Comparison of ENCODE assay signal across 23 cellular contexts in the genomic region with DNA sequence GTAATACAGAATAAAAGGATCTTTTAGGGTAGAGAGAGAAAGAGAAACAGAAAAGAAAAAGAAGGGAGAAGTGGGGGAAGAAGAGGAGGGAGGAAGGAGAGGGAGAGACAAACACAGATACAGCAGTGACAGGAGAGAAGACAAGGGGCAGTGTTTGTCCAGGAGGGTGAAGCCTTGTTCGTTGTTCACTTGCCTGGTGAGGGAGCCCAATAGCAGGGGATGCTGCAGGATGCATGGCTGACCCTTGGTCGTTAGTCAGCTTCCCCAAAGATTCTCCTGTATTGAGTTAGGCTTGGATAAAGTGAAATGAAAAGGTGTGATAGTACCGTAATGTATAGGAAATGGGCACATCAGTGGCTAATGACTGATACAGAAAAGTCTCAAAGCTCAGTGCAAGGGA.
DNase-seq lines count a peak whose midpoint lies in the region; ATAC-seq, FAIRE-seq and TF ChIP-seq lines count a peak whose summit lies in the region.
"Had no signal": no experiment of that assay in that cellular context is flagged by ENCODE, and none has a peak within 500 bp of the region (broad histone marks: within the 10 kb centered on the region; RNA-seq: fewer than 3 reads in every experiment).

No MANE protein-coding gene starts in this region.

- H3K36me3 ChIP-seq in H1 (ENCODE audit: control insufficient read depth in 2 of 4, insufficient read depth in 4 of 4, low read length in 3 of 4) (no peaks in the 10 kb centered on the region), osteoblast (ENCODE audit: insufficient read depth, low read length) (no peaks in the 10 kb centered on the region)
- H3K36me3 ChIP-seq: upper lobe of right lung had no signal

- no peak overlapping the region for H3K4me3 ChIP-seq in H1 (ENCODE audit: extremely low read depth in 1 of 4, insufficient read depth in 2 of 4, low read depth in 3 of 4, low read length in 4 of 4)
- no peak overlapping the region for H3K4me3 ChIP-seq in osteoblast (ENCODE audit: insufficient read depth, low read length)
- H3K4me3 ChIP-seq: psoas muscle, upper lobe of right lung had no signal

- H3K9me3 Mint-ChIP-seq in activated naive CD4-positive, alpha-beta T cell treated with anti-CD3 and anti-CD28 coated beads, Interleukin-2, amount 10 ng/mL, durations not matched to agents 7 days and 5 days: no peaks in the 10 kb centered on the region

- no peaks in the 10 kb centered on the region for H3K23me2 ChIP-seq in H1 (ENCODE audit: low read depth, low read length)

- peak; percentile 9 to 48 (median 29); a peak in 3 of 4 replicates for TF ChIP-seq CTCF in H1 (IDR thresholded peaks at IDR 0.05; ENCODE audit: control extremely low read depth in 1 of 3, insufficient read depth in 1 of 3, low read depth in 1 of 3, low read length in 3 of 3)
- no peak for TF ChIP-seq CTCF in osteoblast (IDR thresholded peaks at IDR 0.05; ENCODE audit: extremely low read depth, low read depth, low read length)

- H3K4me3 Mint-ChIP-seq in activated naive CD4-positive, alpha-beta T cell treated with anti-CD3 and anti-CD28 coated beads, Interleukin-2, amount 10 ng/mL, durations not matched to agents 7 days and 5 days: no peak overlapping the region

- TF ChIP-seq EP300 in Ishikawa (IDR thresholded peaks at IDR 0.05; ENCODE audit: borderline replicate concordance) (no peak), H1 (IDR thresholded peaks at IDR 0.05; ENCODE audit: borderline replicate concordance in 1 of 2, low read depth in 2 of 2, low read length in 2 of 2) (no peak)

- no peak overlapping the region for H2AK5ac ChIP-seq in H1 (ENCODE audit: low read depth, low read length)

- no peak overlapping the region for H4K8ac ChIP-seq in H1 (ENCODE audit: extremely low read depth, insufficient read depth, low read length)

- no peak for DNase-seq in activated naive CD4-positive, alpha-beta T cell treated with anti-CD3 and anti-CD28 coated beads, Interleukin-2, amount 10 ng/mL, durations not matched to agents 7 days and 5 days
- DNase-seq in activated naive CD4-positive, alpha-beta T cell treated with anti-CD3 and anti-CD28 coated beads, Interleukin-2, amount 50 U/mL, for 16 hours: no peak
- DNase-seq in H1 (ENCODE audit: low read depth in 1 of 2, low spot score in 2 of 2) (no peak), osteoblast (ENCODE audit: insufficient read length, low spot score, missing footprints) (no peak), cerebellar nuclear complex (lab: John Stamatoyannopoulos, UW) (no peak), nucleus accumbens (lab: John Stamatoyannopoulos, UW) (no peak)
- DNase-seq: activated CD4-positive, alpha-beta T cell treated with anti-CD3 and anti-CD28 coated beads, Interleukin-2, amount 50 U/mL, for 48 hours; aorta; central memory CD4-positive, alpha-beta T cell; erythroblast; foreskin melanocyte; HCEC 1CT; KG1; left ventricle myocardium superior; MV-4-11; NCI-H1694; OCI-M1; psoas muscle; SHP77 treated with DMSO at 0.1 percent for 48 hours; upper lobe of right lung had no signal

- no peak overlapping the region for H3K56ac ChIP-seq in H1 (replicated peaks; ENCODE audit: insufficient read length, low read depth, low read length)

- H3K36me3 Mint-ChIP-seq in activated naive CD4-positive, alpha-beta T cell treated with anti-CD3 and anti-CD28 coated beads, Interleukin-2, amount 10 ng/mL, durations not matched to agents 7 days and 5 days: peaks cover 20% of the 10 kb centered on the region

- TF ChIP-seq RAD21 in Ishikawa (IDR thresholded peaks at IDR 0.05; ENCODE audit: low read depth) (peak; percentile 20; the same call in 1 of the 2 replicates), H1 (IDR thresholded peaks at IDR 0.05 in 1 of 2, conservative IDR thresholded peaks at IDR 0.05 in 1 of 2; ENCODE audit: low read depth in 2 of 2, low read length in 2 of 2) (peak; percentile 52 to 59)

- whole genome bisulfite sequencing in H1 (ENCODE audit: extremely low coverage in 1 of 2, insufficient coverage in 1 of 2, insufficient read length in 1 of 2, insufficient replicate concordance in 2 of 2, low coverage in 1 of 2, low lambda C conversion rate in 2 of 2, missing lambda C conversion rate in 1 of 2), 2 experiments: 80% methylated on average over 3 of the region's 3 CpGs; no CpG with 5 or more reads in 1 of the 2 experiments

- H4K5ac ChIP-seq in H1 (ENCODE audit: insufficient read length, low read depth, low read length): no peak overlapping the region

- peak overlapping the region; percentile 1 for H3K27ac Mint-ChIP-seq in activated naive CD4-positive, alpha-beta T cell treated with anti-CD3 and anti-CD28 coated beads, Interleukin-2, amount 10 ng/mL, durations not matched to agents 7 days and 5 days

- H3K4me2 ChIP-seq in H1 (ENCODE audit: insufficient read depth in 1 of 2, low read depth in 2 of 2, low read length in 2 of 2): no peak overlapping the region
- no peak overlapping the region for H3K4me2 ChIP-seq in osteoblast (ENCODE audit: insufficient read depth, low read length)

- no peaks in the 10 kb centered on the region for H3K79me1 ChIP-seq in H1 (ENCODE audit: low read depth, low read length)

- CTCF ChIA-PET in activated naive CD4-positive, alpha-beta T cell treated with anti-CD3 and anti-CD28 coated beads, Interleukin-2, amount 10 ng/mL, durations not matched to agents 7 days and 5 days (lab: Charles Lee): no interaction called here
- CTCF ChIA-PET in H1 (lab: Charles Lee; ENCODE audit: partially characterized antibody): interaction anchor here (0.7 to 1.3 kb wide), 2 partner anchors 9 to 810 kb away, joined by 4 to 5 read pairs; no protein-coding TSS in a partner anchor

- peaks cover 0 to 10% (median 2%) of the 10 kb centered on the region in 4 experiments; a peak in 4 of 7 replicates for H3K4me1 ChIP-seq in H1 (replicated peaks in 1 of 4; ENCODE audit: control insufficient read depth in 3 of 4, insufficient read depth in 4 of 4, low read length in 3 of 4)
- H3K4me1 ChIP-seq in osteoblast (ENCODE audit: insufficient read depth, low read length): peaks cover 24% of the 10 kb centered on the region
- H3K4me1 ChIP-seq: psoas muscle, upper lobe of right lung had no signal

- no peak for TF ChIP-seq POLR2A in H1 (IDR thresholded peaks at IDR 0.05; ENCODE audit: control extremely low read depth in 1 of 2, low read depth in 2 of 2, low read length in 2 of 2)

- no peak overlapping the region for H2BK5ac ChIP-seq in H1 (ENCODE audit: low read depth, low read length)

- no peak overlapping the region for H3K18ac ChIP-seq in H1 (ENCODE audit: extremely low read depth, low read length)

- no peak overlapping the region for H3K4ac ChIP-seq in H1 (replicated peaks; ENCODE audit: insufficient read length, low read depth, low read length)

- no peak overlapping the region for H3K14ac ChIP-seq in H1 (ENCODE audit: insufficient read length)

- H4K20me1 ChIP-seq in H1 (replicated peaks in 1 of 2; ENCODE audit: control insufficient read depth in 1 of 2, insufficient read depth in 2 of 2, low read length in 2 of 2) (no peaks in the 10 kb centered on the region), osteoblast (ENCODE audit: insufficient read depth, low read length) (no peaks in the 10 kb centered on the region)

- POLR2A ChIA-PET in H1 (lab: Charles Lee; ENCODE audit: partially characterized antibody): no interaction called here

- no peak overlapping the region for H2BK12ac ChIP-seq in H1 (ENCODE audit: low read depth, low read length)

- no peak overlapping the region for H3K23ac ChIP-seq in H1 (ENCODE audit: insufficient read length)

- H2AFZ ChIP-seq in H1 (ENCODE audit: low read length): no peak overlapping the region
- H2AFZ ChIP-seq in osteoblast (ENCODE audit: low read length): peak overlapping the region; percentile 14

- H2BK120ac ChIP-seq in H1 (replicated peaks; ENCODE audit: low read depth, low read length): no peak overlapping the region

- H3K27ac ChIP-seq in H1 (ENCODE audit: low read depth, low read length): no peak overlapping the region
- H3K27ac ChIP-seq in osteoblast (ENCODE audit: low read depth, low read length): no peak overlapping the region
- H3K27ac ChIP-seq: C4-2B, psoas muscle, upper lobe of right lung had no signal

- H3K27me3 Mint-ChIP-seq in activated naive CD4-positive, alpha-beta T cell treated with anti-CD3 and anti-CD28 coated beads, Interleukin-2, amount 10 ng/mL, durations not matched to agents 7 days and 5 days: no peaks in the 10 kb centered on the region

- H3K79me2 ChIP-seq in H1 (ENCODE audit: control insufficient read depth in 1 of 2, insufficient read depth in 2 of 2, low read length in 2 of 2): no peaks in the 10 kb centered on the region
- no peaks in the 10 kb centered on the region for H3K79me2 ChIP-seq in osteoblast (ENCODE audit: insufficient read depth, low read length)

- H3K9me3 ChIP-seq in H1 (ENCODE audit: insufficient read depth in 2 of 2, low read depth in 1 of 2, low read length in 1 of 2) (no peaks in the 10 kb centered on the region), osteoblast (ENCODE audit: low read depth, low read length) (no peaks in the 10 kb centered on the region)
- H3K9me3 ChIP-seq: psoas muscle, upper lobe of right lung had no signal

- H3K9ac ChIP-seq in H1 (replicated peaks in 1 of 4; ENCODE audit: extremely low read depth in 1 of 4, low read depth in 3 of 4, low read length in 3 of 4): no peak overlapping the region

- H3K27me3 ChIP-seq in H1 (replicated peaks in 1 of 4; ENCODE audit: control insufficient read depth in 3 of 4, extremely low read depth in 1 of 4, insufficient read depth in 3 of 4, low read length in 3 of 4) (no peaks in the 10 kb centered on the region), osteoblast (ENCODE audit: insufficient read depth, low read length) (no peaks in the 10 kb centered on the region)
- H3K27me3 ChIP-seq: upper lobe of right lung had no signal

- FAIRE-seq in H1 (lab: Jason Lieb, UNC): no peak

- H2BK15ac ChIP-seq in H1 (ENCODE audit: low read length): no peak overlapping the region

- no peak overlapping the region for H2BK20ac ChIP-seq in H1 (ENCODE audit: low read length)

- peaks cover 16% of the 10 kb centered on the region for H3K4me1 Mint-ChIP-seq in activated naive CD4-positive, alpha-beta T cell treated with anti-CD3 and anti-CD28 coated beads, Interleukin-2, amount 10 ng/mL, durations not matched to agents 7 days and 5 days

- no peak for ATAC-seq in GM18907 (IDR thresholded peaks at IDR 0.05; ENCODE audit: unreplicated experiment)
- ATAC-seq: left ventricle myocardium superior, psoas muscle, upper lobe of right lung had no signal

- no peak overlapping the region for H4K91ac ChIP-seq in H1 (replicated peaks; ENCODE audit: insufficient read length, low read length)

TF ChIP-seq in Ishikawa, 13 proteins besides CTCF, POLR2A, EP300 and RAD21 (continues in another document):
- no peak for TF ChIP-seq ZBTB7A (IDR thresholded peaks at IDR 0.05; ENCODE audit: low read depth)
- TF ChIP-seq TEAD4 (IDR thresholded peaks at IDR 0.05): no peak
- TF ChIP-seq FOXM1 (IDR thresholded peaks at IDR 0.05; ENCODE audit: borderline replicate concordance, low read depth): no peak

TF ChIP-seq in H1, 55 proteins besides CTCF, POLR2A, EP300 and RAD21:
- TF ChIP-seq BRCA1 (IDR thresholded peaks at IDR 0.05; ENCODE audit: low read depth, low read length) (no peak), KDM5A (IDR thresholded peaks at IDR 0.05; ENCODE audit: low read length) (no peak), GABPA (IDR thresholded peaks at IDR 0.05; ENCODE audit: borderline replicate concordance, insufficient read depth, low read length) (no peak), SP2 (IDR thresholded peaks at IDR 0.05; ENCODE audit: low read length) (no peak), ASH2L (IDR thresholded peaks at IDR 0.05; ENCODE audit: low read length) (no peak)
